In genomic region chr4:152138451-152138850, GRCh38 we compare ENCODE assay signal across 15 cellular contexts.
DNase-seq lines count a peak whose midpoint lies in the region; ATAC-seq lines count a peak whose summit lies in the region.
"Had no signal": no experiment of that assay in that cellular context is flagged by ENCODE, and none has a peak within 500 bp of the region (broad histone marks: within the 10 kb centered on the region; RNA-seq: fewer than 3 reads in every experiment).

No MANE protein-coding gene starts in this region.

- peaks cover 23% of the 10 kb centered on the region for H3K4me1 Mint-ChIP-seq in activated naive CD4-positive, alpha-beta T cell treated with anti-CD3 and anti-CD28 coated beads, Interleukin-2, amount 50 U/mL, for 24 hours
- peaks cover 33% of the 10 kb centered on the region for H3K4me1 Mint-ChIP-seq in activated T-helper 1 cell treated with anti-CD3 and anti-CD28 coated beads, Interleukin-12 subunit alpha, Interleukin-12 subunit beta, Interleukin-2, Interleukin-4 antibody, amounts not matched to agents 30 ng/mL and 10 ng/mL and 1 ng/mL, durations not matched to agents 14 hours and 24 hours and 36 hours (ENCODE audit: low read depth)
- H3K4me1 Mint-ChIP-seq in stimulated activated effector memory CD8-positive, alpha-beta T cell treated with anti-CD3 and anti-CD28 coated beads, Interleukin-12 subunit alpha, Interleukin-12 subunit beta, amount 100 ng/mL, for 72 hours = peaks cover 21% of the 10 kb centered on the region

- no peak for DNase-seq in activated naive CD4-positive, alpha-beta T cell treated with anti-CD3 and anti-CD28 coated beads, Interleukin-2, amount 50 U/mL, for 16 hours
- DNase-seq in LHCN-M2 (ENCODE audit: low read depth) (peak; percentile 5), NCI-H446 treated with DMSO at 0.1 percent for 48 hours (lab: John Stamatoyannopoulos, UW) (no peak), occipital lobe (lab: John Stamatoyannopoulos, UW) (no peak)
- DNase-seq in activated T-helper 1 cell treated with anti-CD3 and anti-CD28 coated beads, Interleukin-12 subunit alpha, Interleukin-12 subunit beta, Interleukin-2, Interleukin-4 antibody, amounts not matched to agents 30 ng/mL and 10 ng/mL and 1 ng/mL, durations not matched to agents 14 hours and 24 hours and 36 hours (ENCODE audit: low spot score) = peak; percentile 26
- DNase-seq in stimulated activated effector memory CD8-positive, alpha-beta T cell treated with anti-CD3 and anti-CD28 coated beads, Interleukin-12 subunit alpha, Interleukin-12 subunit beta, amount 100 ng/mL, for 72 hours (ENCODE audit: low spot score in 2 of 2) = no peak
- DNase-seq: heart right ventricle, islet precursor cell, KG1, mammary epithelial cell, NCI-H774, spleen had no signal

- intact Hi-C loops in activated T-helper 1 cell treated with anti-CD3 and anti-CD28 coated beads, Interleukin-12 subunit alpha, Interleukin-12 subunit beta, Interleukin-2, Interleukin-4 antibody, amounts not matched to agents 30 ng/mL and 10 ng/mL and 1 ng/mL, durations not matched to agents 14 hours and 24 hours and 36 hours (cut with micrococcal nuclease) = no loop called here

- H3K27ac Mint-ChIP-seq in activated naive CD4-positive, alpha-beta T cell treated with anti-CD3 and anti-CD28 coated beads, Interleukin-2, amount 50 U/mL, for 24 hours = peak overlapping the region; percentile 65
- no peak overlapping the region for H3K27ac Mint-ChIP-seq in activated T-helper 1 cell treated with anti-CD3 and anti-CD28 coated beads, Interleukin-12 subunit alpha, Interleukin-12 subunit beta, Interleukin-2, Interleukin-4 antibody, amounts not matched to agents 30 ng/mL and 10 ng/mL and 1 ng/mL, durations not matched to agents 14 hours and 24 hours and 36 hours
- H3K27ac Mint-ChIP-seq in stimulated activated effector memory CD8-positive, alpha-beta T cell treated with anti-CD3 and anti-CD28 coated beads, Interleukin-12 subunit alpha, Interleukin-12 subunit beta, amount 100 ng/mL, for 72 hours = no peak overlapping the region

- no peaks in the 10 kb centered on the region for H3K27me3 Mint-ChIP-seq in activated naive CD4-positive, alpha-beta T cell treated with anti-CD3 and anti-CD28 coated beads, Interleukin-2, amount 50 U/mL, for 24 hours
- peaks cover 3% of the 10 kb centered on the region for H3K27me3 Mint-ChIP-seq in activated T-helper 1 cell treated with anti-CD3 and anti-CD28 coated beads, Interleukin-12 subunit alpha, Interleukin-12 subunit beta, Interleukin-2, Interleukin-4 antibody, amounts not matched to agents 30 ng/mL and 10 ng/mL and 1 ng/mL, durations not matched to agents 14 hours and 24 hours and 36 hours (ENCODE audit: insufficient read depth)

- ATAC-seq in stimulated activated effector memory CD8-positive, alpha-beta T cell treated with anti-CD3 and anti-CD28 coated beads, Interleukin-12 subunit alpha, Interleukin-12 subunit beta, amount 100 ng/mL, for 72 hours = peak; percentile 79
- no peak for ATAC-seq in GM21576 (IDR thresholded peaks at IDR 0.05; ENCODE audit: unreplicated experiment)
- ATAC-seq: HCT116, heart right ventricle had no signal

- H3K9me3 Mint-ChIP-seq in activated naive CD4-positive, alpha-beta T cell treated with anti-CD3 and anti-CD28 coated beads, Interleukin-2, amount 50 U/mL, for 24 hours = no peaks in the 10 kb centered on the region
- peaks cover 7% of the 10 kb centered on the region for H3K9me3 Mint-ChIP-seq in activated T-helper 1 cell treated with anti-CD3 and anti-CD28 coated beads, Interleukin-12 subunit alpha, Interleukin-12 subunit beta, Interleukin-2, Interleukin-4 antibody, amounts not matched to agents 30 ng/mL and 10 ng/mL and 1 ng/mL, durations not matched to agents 14 hours and 24 hours and 36 hours
- H3K9me3 Mint-ChIP-seq in stimulated activated effector memory CD8-positive, alpha-beta T cell treated with anti-CD3 and anti-CD28 coated beads, Interleukin-12 subunit alpha, Interleukin-12 subunit beta, amount 100 ng/mL, for 72 hours = no peaks in the 10 kb centered on the region

- no peak overlapping the region for H3K4me3 Mint-ChIP-seq in activated naive CD4-positive, alpha-beta T cell treated with anti-CD3 and anti-CD28 coated beads, Interleukin-2, amount 50 U/mL, for 24 hours
- peak overlapping the region; percentile 69 for H3K4me3 Mint-ChIP-seq in activated T-helper 1 cell treated with anti-CD3 and anti-CD28 coated beads, Interleukin-12 subunit alpha, Interleukin-12 subunit beta, Interleukin-2, Interleukin-4 antibody, amounts not matched to agents 30 ng/mL and 10 ng/mL and 1 ng/mL, durations not matched to agents 14 hours and 24 hours and 36 hours
- H3K4me3 Mint-ChIP-seq in stimulated activated effector memory CD8-positive, alpha-beta T cell treated with anti-CD3 and anti-CD28 coated beads, Interleukin-12 subunit alpha, Interleukin-12 subunit beta, amount 100 ng/mL, for 72 hours = no peak overlapping the region

- H3K36me3 Mint-ChIP-seq in activated naive CD4-positive, alpha-beta T cell treated with anti-CD3 and anti-CD28 coated beads, Interleukin-2, amount 50 U/mL, for 24 hours = no peaks in the 10 kb centered on the region
- H3K36me3 Mint-ChIP-seq in activated T-helper 1 cell treated with anti-CD3 and anti-CD28 coated beads, Interleukin-12 subunit alpha, Interleukin-12 subunit beta, Interleukin-2, Interleukin-4 antibody, amounts not matched to agents 30 ng/mL and 10 ng/mL and 1 ng/mL, durations not matched to agents 14 hours and 24 hours and 36 hours (ENCODE audit: low read depth) = peaks cover 10% of the 10 kb centered on the region
- H3K36me3 Mint-ChIP-seq in stimulated activated effector memory CD8-positive, alpha-beta T cell treated with anti-CD3 and anti-CD28 coated beads, Interleukin-12 subunit alpha, Interleukin-12 subunit beta, amount 100 ng/mL, for 72 hours = no peaks in the 10 kb centered on the region

Comparison
In these comparisons a context has a peak if more than half of its experiments do, and no peak if none do; other contexts are left out.
1. DNase-seq: peak in LHCN-M2 (single experiment) and activated T-helper 1 cell treated with anti-CD3 and anti-CD28 coated beads, Interleukin-12 subunit alpha, Interleukin-12 subunit beta, Interleukin-2, Interleukin-4 antibody, amounts not matched to agents 30 ng/mL and 10 ng/mL and 1 ng/mL, durations not matched to agents 14 hours and 24 hours and 36 hours (single experiment); none in activated naive CD4-positive, alpha-beta T cell treated with anti-CD3 and anti-CD28 coated beads, Interleukin-2, amount 50 U/mL, for 16 hours (single experiment), stimulated activated effector memory CD8-positive, alpha-beta T cell treated with anti-CD3 and anti-CD28 coated beads, Interleukin-12 subunit alpha, Interleukin-12 subunit beta, amount 100 ng/mL, for 72 hours (0 of 2), NCI-H446 treated with DMSO at 0.1 percent for 48 hours (single experiment) and occipital lobe (single experiment).